Comparison of ENCODE assay signal across 18 cellular contexts in the genomic region with DNA sequence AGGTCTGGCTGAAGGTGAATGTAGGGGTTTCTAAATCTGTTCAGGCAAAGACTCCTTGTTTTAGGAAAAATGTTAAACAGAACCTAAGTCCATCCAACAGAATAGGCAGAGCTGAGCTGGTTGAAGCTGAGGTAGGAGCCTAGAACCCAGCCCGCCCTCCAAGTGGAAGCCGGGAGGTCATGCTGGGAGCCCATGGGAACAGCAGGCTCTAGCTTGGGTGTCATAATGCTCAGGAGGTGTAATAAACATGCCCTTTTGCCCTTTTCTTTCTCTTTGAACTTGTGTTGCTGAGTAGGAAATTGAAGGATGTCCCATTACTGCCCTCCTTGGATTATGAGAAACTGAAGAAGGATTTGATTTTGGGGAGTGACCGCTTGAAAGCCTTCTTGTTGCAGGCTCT.
"Had no signal": no experiment of that assay in that cellular context is flagged by ENCODE, and none has a peak within 500 bp of the region (broad histone marks: within the 10 kb centered on the region; RNA-seq: fewer than 3 reads in every experiment).

No MANE protein-coding gene starts in this region.

- H3K9me3 ChIP-seq: left lung, lower lobe of right lung, neutrophil, right atrium auricular region had no signal

- H3K9me3 Mint-ChIP-seq: memory B cell; naive thymus-derived CD4-positive, alpha-beta T cell; type B pancreatic cell had no signal

- H3K4me1 Mint-ChIP-seq: memory B cell had no signal

- DNase-seq: effector CD8-positive, alpha-beta T cell; foreskin melanocyte; head of caudate nucleus; hippocampal formation; kidney glomerular epithelial cell; left lung; lower lobe of right lung; midbrain; posterior cingulate gyrus; stimulated activated CD4-positive, alpha-beta T cell treated with anti-CD3 and anti-CD28 coated beads, Interleukin-2, amount 100 ng/mL, for 48 hours; stimulated activated naive CD4-positive, alpha-beta T cell treated with Interleukin-2 at 50 U/mL for 16 hours had no signal

- H3K36me3 ChIP-seq: left lung, neutrophil, right atrium auricular region had no signal

- H3K36me3 Mint-ChIP-seq: memory B cell; naive thymus-derived CD4-positive, alpha-beta T cell had no signal

- H3K4me1 ChIP-seq: left lung, lower lobe of right lung, right atrium auricular region had no signal

- H3K27me3 ChIP-seq: left lung, neutrophil, right atrium auricular region had no signal

- H3K4me2 ChIP-seq: smooth muscle cell had no signal

- H3K4me3 ChIP-seq: coronary artery, left lung, lower lobe of right lung, right atrium auricular region, smooth muscle cell had no signal

- H3K27ac Mint-ChIP-seq: memory B cell, type B pancreatic cell had no signal

- H3K27ac ChIP-seq: coronary artery, left lung, lower lobe of right lung, neutrophil, right atrium auricular region had no signal

- H3K4me3 Mint-ChIP-seq: memory B cell, type B pancreatic cell had no signal

- ATAC-seq: left lung; lower lobe of right lung; naive thymus-derived CD4-positive, alpha-beta T cell had no signal

- H3K27me3 Mint-ChIP-seq: memory B cell, type B pancreatic cell had no signal
